24 cellular contexts compared by ENCODE assay signal in the genomic region with DNA sequence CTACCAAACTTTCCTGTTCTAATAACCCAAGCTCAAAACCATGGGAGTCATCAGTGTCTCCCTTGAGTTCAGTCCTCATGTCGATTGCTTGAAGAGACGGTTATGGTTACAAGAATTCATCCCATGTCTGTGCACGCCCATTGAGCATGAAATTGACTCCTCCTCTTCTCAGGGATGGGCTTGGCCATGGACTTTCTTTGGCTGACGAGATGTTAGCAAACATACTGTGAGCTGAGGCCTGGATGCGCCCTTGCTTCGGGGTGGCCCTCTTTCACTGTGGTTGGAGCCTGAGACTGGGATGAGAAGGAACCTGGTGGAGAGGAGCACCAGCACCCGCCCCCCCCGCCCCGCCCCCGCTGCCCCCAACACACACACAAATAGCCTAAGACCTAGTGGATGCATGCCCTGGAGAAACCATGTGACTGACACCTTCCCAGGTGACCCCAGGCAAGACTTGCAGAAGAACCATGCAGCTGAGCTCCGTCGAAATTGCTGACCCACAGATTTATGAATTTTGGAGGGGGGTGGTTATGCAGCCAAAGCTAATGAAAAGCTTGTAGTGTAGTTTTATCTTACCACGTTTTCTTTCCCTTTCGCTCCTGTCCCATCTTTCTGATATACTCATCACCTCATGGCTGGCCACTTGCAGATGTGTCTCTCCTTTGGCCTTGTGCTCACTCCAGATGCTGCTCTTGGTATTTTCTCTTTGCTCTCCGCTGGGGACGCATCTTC.
"Had no signal": no experiment of that assay in that cellular context is flagged by ENCODE, and none has a peak within 500 bp of the region (broad histone marks: within the 10 kb centered on the region; RNA-seq: fewer than 3 reads in every experiment).

No MANE protein-coding gene starts in this region.

- DNase-seq: hypothalamus; immature natural killer cell; kidney; left colon; left lung; lower lobe of right lung; mammary epithelial cell; mesenchymal stem cell; natural killer cell; nephron progenitor cell; ovary; retina; right cardiac atrium; sigmoid colon; small intestine; spleen; stimulated activated CD4-positive, alpha-beta T cell treated with anti-CD3 and anti-CD28 coated beads, Interleukin-4, amount 100 ng/mL, for 24 hours; stimulated activated naive CD4-positive, alpha-beta T cell; tibial artery; trophoblast cell; upper lobe of right lung had no signal

- FAIRE-seq: islet of Langerhans, kidney, small intestine, urothelium cell line had no signal

- ATAC-seq: left colon; left lung; lower lobe of right lung; natural killer cell; right cardiac atrium; stimulated activated effector memory CD8-positive, alpha-beta T cell treated with anti-CD3 and anti-CD28 coated beads, Interleukin-12 subunit alpha, Interleukin-12 subunit beta, amount 100 ng/mL, for 72 hours; upper lobe of right lung had no signal
